ENCODE assay signal across 1 cellular context in the genomic region with DNA sequence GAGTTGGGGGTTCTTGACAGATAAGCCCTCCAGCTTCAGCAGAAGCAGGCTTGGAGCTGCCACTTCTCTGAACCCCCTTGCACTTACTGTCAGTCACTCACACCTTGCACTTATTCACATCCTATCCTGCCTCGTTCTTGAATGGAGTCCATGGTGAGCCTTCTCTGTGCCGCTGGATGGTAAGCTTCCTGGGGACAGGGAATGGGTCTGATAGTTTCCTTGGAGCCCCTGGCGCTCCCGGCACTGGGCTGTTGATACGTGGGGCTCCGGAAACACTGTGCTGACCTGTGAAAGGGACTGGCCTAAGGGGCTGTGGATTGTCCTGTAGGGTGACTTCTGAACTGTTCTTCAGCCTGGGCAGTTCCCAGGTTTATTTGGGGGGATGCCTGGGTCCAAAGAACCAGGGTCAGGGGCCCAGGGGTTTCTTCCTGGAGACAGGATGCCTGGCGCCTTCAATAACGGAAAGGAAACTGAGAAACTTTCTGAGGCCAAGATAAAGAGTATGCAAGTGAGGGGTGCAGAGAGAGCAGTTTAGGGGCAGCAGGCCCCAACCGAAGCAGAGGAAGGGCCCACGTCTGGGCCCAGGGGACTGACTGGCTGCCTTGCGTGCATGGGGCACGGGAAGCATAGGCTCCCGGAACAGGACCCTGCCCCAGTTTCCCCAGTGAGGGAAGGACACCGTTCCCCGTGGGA.
TF ChIP-seq lines count a peak whose summit lies in the region.

No MANE protein-coding gene starts in this region.

TF ChIP-seq in K562, 482 proteins besides CTCF, POLR2A, EP300 and RAD21 (continued from another document):
- 0 out of 4 replicates have a peak, but pooled peaks of 1 of the 2 experiments have one; percentile 20 for TF ChIP-seq MNT (conservative IDR thresholded peaks at IDR 0.05)
- TF ChIP-seq TRIM28 (IDR thresholded peaks at IDR 0.05), result peak; percentile 90
- TF ChIP-seq AFF1 (IDR thresholded peaks at IDR 0.05; ENCODE audit: low read depth in 1 of 2, partially characterized antibody in 2 of 2), result no peak
- peak; percentile 31; the same call in 1 of the 2 replicates for TF ChIP-seq CBFB (CRISPR knock-in tag; IDR thresholded peaks at IDR 0.05)
- TF ChIP-seq SP1 (CRISPR knock-in tag; IDR thresholded peaks at IDR 0.05), result peak; percentile 45; the same call in 1 of the 2 replicates
